In the genomic region with DNA sequence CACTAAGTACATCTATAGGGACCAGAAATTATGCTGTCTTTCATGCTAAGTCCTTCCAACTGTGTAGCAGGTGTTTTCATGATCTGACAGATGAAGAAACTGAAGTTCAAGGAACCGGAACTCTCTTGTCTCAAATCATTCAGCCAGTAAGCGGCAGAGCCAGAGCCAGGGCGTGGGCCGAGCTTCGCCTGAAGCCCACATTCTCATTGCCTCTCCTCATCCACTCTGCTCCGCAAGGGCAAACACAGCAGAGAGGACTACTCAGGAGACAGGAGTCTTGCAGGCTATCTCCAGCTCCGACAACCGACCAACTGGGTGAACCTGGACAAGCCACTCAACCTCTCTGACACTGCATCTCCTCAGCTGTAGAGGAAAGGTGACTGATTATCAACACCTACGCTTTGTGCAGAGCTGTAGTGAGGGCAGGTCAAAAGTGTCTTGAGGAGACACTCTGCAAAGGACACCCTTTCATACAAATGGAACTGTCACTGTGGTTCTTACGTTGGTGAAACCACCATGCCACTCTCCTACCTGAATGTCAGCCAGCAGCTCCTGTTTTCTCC, we compare ENCODE assay signal across 1 cellular context.
TF ChIP-seq lines count a peak whose summit lies in the region.

No MANE protein-coding gene starts in this region.

TF ChIP-seq in GM12878, 131 proteins besides CTCF, POLR2A, EP300 and RAD21 (continued from another document and continues in another):
- TF ChIP-seq, protein P1, sequence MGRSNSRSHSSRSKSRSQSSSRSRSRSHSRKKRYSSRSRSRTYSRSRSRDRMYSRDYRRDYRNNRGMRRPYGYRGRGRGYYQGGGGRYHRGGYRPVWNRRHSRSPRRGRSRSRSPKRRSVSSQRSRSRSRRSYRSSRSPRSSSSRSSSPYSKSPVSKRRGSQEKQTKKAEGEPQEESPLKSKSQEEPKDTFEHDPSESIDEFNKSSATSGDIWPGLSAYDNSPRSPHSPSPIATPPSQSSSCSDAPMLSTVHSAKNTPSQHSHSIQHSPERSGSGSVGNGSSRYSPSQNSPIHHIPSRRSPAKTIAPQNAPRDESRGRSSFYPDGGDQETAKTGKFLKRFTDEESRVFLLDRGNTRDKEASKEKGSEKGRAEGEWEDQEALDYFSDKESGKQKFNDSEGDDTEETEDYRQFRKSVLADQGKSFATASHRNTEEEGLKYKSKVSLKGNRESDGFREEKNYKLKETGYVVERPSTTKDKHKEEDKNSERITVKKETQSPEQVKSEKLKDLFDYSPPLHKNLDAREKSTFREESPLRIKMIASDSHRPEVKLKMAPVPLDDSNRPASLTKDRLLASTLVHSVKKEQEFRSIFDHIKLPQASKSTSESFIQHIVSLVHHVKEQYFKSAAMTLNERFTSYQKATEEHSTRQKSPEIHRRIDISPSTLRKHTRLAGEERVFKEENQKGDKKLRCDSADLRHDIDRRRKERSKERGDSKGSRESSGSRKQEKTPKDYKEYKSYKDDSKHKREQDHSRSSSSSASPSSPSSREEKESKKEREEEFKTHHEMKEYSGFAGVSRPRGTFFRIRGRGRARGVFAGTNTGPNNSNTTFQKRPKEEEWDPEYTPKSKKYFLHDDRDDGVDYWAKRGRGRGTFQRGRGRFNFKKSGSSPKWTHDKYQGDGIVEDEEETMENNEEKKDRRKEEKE (IDR thresholded peaks at IDR 0.05) = no peak
- TF ChIP-seq ATF3 (IDR thresholded peaks at IDR 0.05; ENCODE audit: borderline replicate concordance, extremely low read depth, low read depth, low read length) (no peak), DPF2 (IDR thresholded peaks at IDR 0.05) (peak; percentile 32; the same call in 1 of the 2 replicates), TCF3 (IDR thresholded peaks at IDR 0.05; ENCODE audit: borderline replicate concordance, insufficient read depth, low read depth, low read length) (peak; percentile 46; the same call in 1 of the 2 replicates), RELA (IDR thresholded peaks at IDR 0.05; ENCODE audit: borderline replicate concordance, partially characterized antibody) (no peak), CHD1 (IDR thresholded peaks at IDR 0.05; ENCODE audit: low read depth, low read length) (no peak), PKNOX1 (IDR thresholded peaks at IDR 0.05) (peak; percentile 64; the same call in 1 of the 2 replicates), IKZF1 (conservative IDR thresholded peaks at IDR 0.05) (peak; percentile 45; the same call in 1 of the 2 replicates), TAF1 (IDR thresholded peaks at IDR 0.05; ENCODE audit: borderline replicate concordance, low read depth, low read length) (peak; percentile 90), ZBTB40 (IDR thresholded peaks at IDR 0.05; ENCODE audit: borderline replicate concordance) (no peak), TBL1XR1 (IDR thresholded peaks at IDR 0.05; ENCODE audit: low read depth, low read length) (peak; percentile 36; the same call in 1 of the 2 replicates), POLR2AphosphoS5 (IDR thresholded peaks at IDR 0.05; ENCODE audit: low read length) (peak; percentile 91), ZNF622 (IDR thresholded peaks at IDR 0.05) (no peak), BHLHE40 (IDR thresholded peaks at IDR 0.05; ENCODE audit: borderline replicate concordance in 1 of 2, low read depth in 2 of 2, low read length in 1 of 2) (no peak), TCF12 (IDR thresholded peaks at IDR 0.05; ENCODE audit: low read depth, low read length) (peak; percentile 87), YY1 (IDR thresholded peaks at IDR 0.05; ENCODE audit: low read depth, low read length) (peak; percentile 30; the same call in 1 of the 2 replicates), EED (IDR thresholded peaks at IDR 0.05; ENCODE audit: low read depth) (peak; percentile 76), MEF2B (IDR thresholded peaks at IDR 0.05; ENCODE audit: partially characterized antibody, poor library complexity, severe bottlenecking) (peak; percentile 4), ZBED1 (IDR thresholded peaks at IDR 0.05; ENCODE audit: borderline replicate concordance) (0 out of 2 replicates have a peak, but pooled peaks have one; percentile 13), CREM (IDR thresholded peaks at IDR 0.05; ENCODE audit: low read depth) (0 out of 2 replicates have a peak, but pooled peaks have one; percentile 5), CREB1 (IDR thresholded peaks at IDR 0.05; ENCODE audit: low read depth) (no peak), CEBPZ (IDR thresholded peaks at IDR 0.05; ENCODE audit: low read depth, low read length) (no peak), PML (IDR thresholded peaks at IDR 0.05; ENCODE audit: low read length) (peak; percentile 78), ETV6 (conservative IDR thresholded peaks at IDR 0.05 in 1 of 2, IDR thresholded peaks at IDR 0.05 in 1 of 2; ENCODE audit: borderline replicate concordance in 1 of 2, low read depth in 1 of 2) (0 out of 4 replicates have a peak, but pooled peaks of 1 of the 2 experiments have one; percentile 11), NR2F1 (conservative IDR thresholded peaks at IDR 0.05) (peak; percentile 60; the same call in 1 of the 2 replicates), JUND (IDR thresholded peaks at IDR 0.05; ENCODE audit: low read depth, low read length) (no peak), CBFB (IDR thresholded peaks at IDR 0.05; ENCODE audit: low read depth) (peak; percentile 55; the same call in 1 of the 2 replicates), SUZ12 (IDR thresholded peaks at IDR 0.05; ENCODE audit: unreplicated experiment) (no peak), EGR1 (IDR thresholded peaks at IDR 0.05; ENCODE audit: borderline replicate concordance in 1 of 2, low read depth in 2 of 2, low read length in 2 of 2) (0 out of 3 replicates have a peak, but pooled peaks of 1 of the 2 experiments have one; percentile 43)
- TF ChIP-seq, protein P2, sequence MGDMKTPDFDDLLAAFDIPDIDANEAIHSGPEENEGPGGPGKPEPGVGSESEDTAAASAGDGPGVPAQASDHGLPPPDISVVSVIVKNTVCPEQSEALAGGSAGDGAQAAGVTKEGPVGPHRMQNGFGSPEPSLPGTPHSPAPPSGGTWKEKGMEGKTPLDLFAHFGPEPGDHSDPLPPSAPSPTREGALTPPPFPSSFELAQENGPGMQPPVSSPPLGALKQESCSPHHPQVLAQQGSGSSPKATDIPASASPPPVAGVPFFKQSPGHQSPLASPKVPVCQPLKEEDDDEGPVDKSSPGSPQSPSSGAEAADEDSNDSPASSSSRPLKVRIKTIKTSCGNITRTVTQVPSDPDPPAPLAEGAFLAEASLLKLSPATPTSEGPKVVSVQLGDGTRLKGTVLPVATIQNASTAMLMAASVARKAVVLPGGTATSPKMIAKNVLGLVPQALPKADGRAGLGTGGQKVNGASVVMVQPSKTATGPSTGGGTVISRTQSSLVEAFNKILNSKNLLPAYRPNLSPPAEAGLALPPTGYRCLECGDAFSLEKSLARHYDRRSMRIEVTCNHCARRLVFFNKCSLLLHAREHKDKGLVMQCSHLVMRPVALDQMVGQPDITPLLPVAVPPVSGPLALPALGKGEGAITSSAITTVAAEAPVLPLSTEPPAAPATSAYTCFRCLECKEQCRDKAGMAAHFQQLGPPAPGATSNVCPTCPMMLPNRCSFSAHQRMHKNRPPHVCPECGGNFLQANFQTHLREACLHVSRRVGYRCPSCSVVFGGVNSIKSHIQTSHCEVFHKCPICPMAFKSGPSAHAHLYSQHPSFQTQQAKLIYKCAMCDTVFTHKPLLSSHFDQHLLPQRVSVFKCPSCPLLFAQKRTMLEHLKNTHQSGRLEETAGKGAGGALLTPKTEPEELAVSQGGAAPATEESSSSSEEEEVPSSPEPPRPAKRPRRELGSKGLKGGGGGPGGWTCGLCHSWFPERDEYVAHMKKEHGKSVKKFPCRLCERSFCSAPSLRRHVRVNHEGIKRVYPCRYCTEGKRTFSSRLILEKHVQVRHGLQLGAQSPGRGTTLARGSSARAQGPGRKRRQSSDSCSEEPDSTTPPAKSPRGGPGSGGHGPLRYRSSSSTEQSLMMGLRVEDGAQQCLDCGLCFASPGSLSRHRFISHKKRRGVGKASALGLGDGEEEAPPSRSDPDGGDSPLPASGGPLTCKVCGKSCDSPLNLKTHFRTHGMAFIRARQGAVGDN (IDR thresholded peaks at IDR 0.05) = peak; percentile 89
- TF ChIP-seq, protein P3, sequence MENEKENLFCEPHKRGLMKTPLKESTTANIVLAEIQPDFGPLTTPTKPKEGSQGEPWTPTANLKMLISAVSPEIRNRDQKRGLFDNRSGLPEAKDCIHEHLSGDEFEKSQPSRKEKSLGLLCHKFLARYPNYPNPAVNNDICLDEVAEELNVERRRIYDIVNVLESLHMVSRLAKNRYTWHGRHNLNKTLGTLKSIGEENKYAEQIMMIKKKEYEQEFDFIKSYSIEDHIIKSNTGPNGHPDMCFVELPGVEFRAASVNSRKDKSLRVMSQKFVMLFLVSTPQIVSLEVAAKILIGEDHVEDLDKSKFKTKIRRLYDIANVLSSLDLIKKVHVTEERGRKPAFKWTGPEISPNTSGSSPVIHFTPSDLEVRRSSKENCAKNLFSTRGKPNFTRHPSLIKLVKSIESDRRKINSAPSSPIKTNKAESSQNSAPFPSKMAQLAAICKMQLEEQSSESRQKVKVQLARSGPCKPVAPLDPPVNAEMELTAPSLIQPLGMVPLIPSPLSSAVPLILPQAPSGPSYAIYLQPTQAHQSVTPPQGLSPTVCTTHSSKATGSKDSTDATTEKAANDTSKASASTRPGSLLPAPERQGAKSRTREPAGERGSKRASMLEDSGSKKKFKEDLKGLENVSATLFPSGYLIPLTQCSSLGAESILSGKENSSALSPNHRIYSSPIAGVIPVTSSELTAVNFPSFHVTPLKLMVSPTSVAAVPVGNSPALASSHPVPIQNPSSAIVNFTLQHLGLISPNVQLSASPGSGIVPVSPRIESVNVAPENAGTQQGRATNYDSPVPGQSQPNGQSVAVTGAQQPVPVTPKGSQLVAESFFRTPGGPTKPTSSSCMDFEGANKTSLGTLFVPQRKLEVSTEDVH (IDR thresholded peaks at IDR 0.05; ENCODE audit: low read depth, partially characterized antibody) = no peak
- TF ChIP-seq, protein P4, sequence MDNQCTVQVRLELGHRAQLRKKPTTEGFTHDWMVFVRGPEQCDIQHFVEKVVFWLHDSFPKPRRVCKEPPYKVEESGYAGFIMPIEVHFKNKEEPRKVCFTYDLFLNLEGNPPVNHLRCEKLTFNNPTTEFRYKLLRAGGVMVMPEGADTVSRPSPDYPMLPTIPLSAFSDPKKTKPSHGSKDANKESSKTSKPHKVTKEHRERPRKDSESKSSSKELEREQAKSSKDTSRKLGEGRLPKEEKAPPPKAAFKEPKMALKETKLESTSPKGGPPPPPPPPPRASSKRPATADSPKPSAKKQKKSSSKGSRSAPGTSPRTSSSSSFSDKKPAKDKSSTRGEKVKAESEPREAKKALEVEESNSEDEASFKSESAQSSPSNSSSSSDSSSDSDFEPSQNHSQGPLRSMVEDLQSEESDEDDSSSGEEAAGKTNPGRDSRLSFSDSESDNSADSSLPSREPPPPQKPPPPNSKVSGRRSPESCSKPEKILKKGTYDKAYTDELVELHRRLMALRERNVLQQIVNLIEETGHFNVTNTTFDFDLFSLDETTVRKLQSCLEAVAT (IDR thresholded peaks at IDR 0.05) = peak; percentile 75; the same call in 1 of the 2 replicates
